ENCODE assay signal across 11 cellular contexts in the genomic region with DNA sequence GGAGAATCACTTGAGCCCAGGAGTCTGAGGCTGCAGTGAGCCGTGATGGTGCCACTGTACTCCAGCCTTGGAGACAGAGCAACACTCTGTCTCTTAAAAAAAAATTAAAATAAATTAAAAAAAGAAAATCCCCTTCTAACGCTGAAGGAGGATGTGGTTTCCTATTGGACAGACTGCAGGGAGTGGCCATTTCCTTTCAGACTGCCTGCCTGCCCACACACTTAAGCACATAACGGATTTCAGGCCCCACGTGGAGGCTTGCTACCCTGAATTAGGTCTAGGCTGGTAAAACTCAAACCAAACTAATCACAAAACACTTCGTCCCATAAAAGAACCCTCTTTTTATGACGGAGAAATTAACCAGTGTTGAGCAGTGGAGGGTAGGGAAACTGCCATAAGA. TPM values are rescaled to one million over a fixed set of nuclear protein-coding genes. Genes with fewer than 3 reads are reported as not detected.
DNase-seq lines count a peak whose midpoint lies in the region; ATAC-seq and TF ChIP-seq lines count a peak whose summit lies in the region.
"Had no signal": no experiment of that assay in that cellular context is flagged by ENCODE, and none has a peak within 500 bp of the region (broad histone marks: within the 10 kb centered on the region; RNA-seq: fewer than 3 reads in every experiment).

No MANE protein-coding gene starts in this region.

- H3K27ac ChIP-seq in right cardiac atrium (ENCODE audit: low read length), result no peak overlapping the region
- H3K27ac ChIP-seq in esophagus muscularis mucosa (replicated peaks in 1 of 4), result no peak overlapping the region
- H3K27ac ChIP-seq: thoracic aorta had no signal

- no peaks in the 10 kb centered on the region for H3K27me3 Mint-ChIP-seq in activated naive CD8-positive, alpha-beta T cell treated with anti-CD3 and anti-CD28 coated beads for 36 hours

- H3K4me3 ChIP-seq in GM12865 (ENCODE audit: low read depth, low read length), result no peak overlapping the region
- no peak overlapping the region for H3K4me3 ChIP-seq in right cardiac atrium (ENCODE audit: low read length)
- no peak overlapping the region for H3K4me3 ChIP-seq in esophagus muscularis mucosa
- H3K4me3 ChIP-seq: thoracic aorta had no signal

- TF ChIP-seq EP300 in esophagus muscularis mucosa (IDR thresholded peaks at IDR 0.05), result no peak

- peaks cover 11% of the 10 kb centered on the region for H3K4me1 Mint-ChIP-seq in activated naive CD8-positive, alpha-beta T cell treated with anti-CD3 and anti-CD28 coated beads for 36 hours

- H3K27me3 ChIP-seq in right cardiac atrium (ENCODE audit: control insufficient read depth, insufficient read depth), result no peaks in the 10 kb centered on the region
- H3K27me3 ChIP-seq in esophagus muscularis mucosa, result peaks cover 0 to 27% (median 0%) of the 10 kb centered on the region in 4 donors

- intact Hi-C loops in right cardiac atrium (cut with DNase I), result no loop called here
- intact Hi-C loops in esophagus muscularis mucosa (cut with DNase I), result no loop called here

- no peak overlapping the region for H3K4me3 Mint-ChIP-seq in activated naive CD8-positive, alpha-beta T cell treated with anti-CD3 and anti-CD28 coated beads for 36 hours

- no peak for TF ChIP-seq POLR2A in esophagus muscularis mucosa (IDR thresholded peaks at IDR 0.05; ENCODE audit: low read depth)

- TF ChIP-seq CTCF in GM12865 (IDR thresholded peaks at IDR 0.05; ENCODE audit: insufficient read depth, low read depth, low read length, missing control alignments) (no peak), esophagus muscularis mucosa (IDR thresholded peaks at IDR 0.05) (no peak)

- DNase-seq in GM12865 (ENCODE audit: low read depth), result peak; percentile 43
- DNase-seq in activated naive CD8-positive, alpha-beta T cell treated with anti-CD3 and anti-CD28 coated beads for 36 hours, result peak; percentile 23
- no peak for DNase-seq in right cardiac atrium
- DNase-seq in NCI-H2171 treated with DMSO at 0.1 percent for 48 hours (lab: John Stamatoyannopoulos, UW), result no peak
- no peak for DNase-seq in esophagus muscularis mucosa (ENCODE audit: extremely low spot score)
- DNase-seq: kidney glomerular epithelial cell had no signal

- ATAC-seq in GM19467 (IDR thresholded peaks at IDR 0.05; ENCODE audit: unreplicated experiment) (peak; percentile 86), HG03460 (IDR thresholded peaks at IDR 0.05; ENCODE audit: unreplicated experiment) (peak; percentile 79), right cardiac atrium (no peak), GM21529 (IDR thresholded peaks at IDR 0.05; ENCODE audit: unreplicated experiment) (no peak)

- H3K27ac Mint-ChIP-seq in activated naive CD8-positive, alpha-beta T cell treated with anti-CD3 and anti-CD28 coated beads for 36 hours, result peak overlapping the region; percentile 42

- no peaks in the 10 kb centered on the region for H3K36me3 ChIP-seq in esophagus muscularis mucosa
- H3K36me3 ChIP-seq: thoracic aorta had no signal

- no peaks in the 10 kb centered on the region for H3K9me3 Mint-ChIP-seq in activated naive CD8-positive, alpha-beta T cell treated with anti-CD3 and anti-CD28 coated beads for 36 hours

- 48% methylated on average over 6 of the region's 6 CpGs for WGBS in right cardiac atrium
- WGBS in esophagus muscularis mucosa, result 65% methylated on average over 6 of the region's 6 CpGs

- H3K4me1 ChIP-seq in right cardiac atrium (ENCODE audit: control insufficient read depth, insufficient read depth, low read length) (no peaks in the 10 kb centered on the region), esophagus muscularis mucosa (no peaks in the 10 kb centered on the region)

- H3K9me3 ChIP-seq in right cardiac atrium (ENCODE audit: control insufficient read depth, low read length) (no peaks in the 10 kb centered on the region), esophagus muscularis mucosa (no peaks in the 10 kb centered on the region)
- H3K9me3 ChIP-seq: thoracic aorta had no signal

- no peaks in the 10 kb centered on the region for H3K36me3 Mint-ChIP-seq in activated naive CD8-positive, alpha-beta T cell treated with anti-CD3 and anti-CD28 coated beads for 36 hours

RNA-seq across cellular contexts. Expression of a gene that starts 34.0 kb away (rescaled TPM):
- total RNA-seq in activated naive CD8-positive, alpha-beta T cell treated with anti-CD3 and anti-CD28 coated beads for 36 hours, result 1 to 10 TPM; 8.4 to 8.8 TPM
- total RNA-seq in right cardiac atrium (1 to 10 TPM in 2 of 4 donors, under 1 TPM in 2; 0.76 to 1.7 (median 0.95) TPM), esophagus muscularis mucosa (under 1 TPM in 3 of 4 donors, not detected in 1; 0.19 to 0.46 (median 0.33) TPM)
- 1.4 TPM for polyA plus RNA-seq in right cardiac atrium
- total RNA-seq: OCI-LY7, thoracic aorta had no signal

Comparison
In these comparisons a context has a peak if more than half of its experiments do, and no peak if none do; other contexts are left out.
1. DNase-seq: peak in GM12865 (single experiment) and activated naive CD8-positive, alpha-beta T cell treated with anti-CD3 and anti-CD28 coated beads for 36 hours (single experiment); none in right cardiac atrium (0 of 3), NCI-H2171 treated with DMSO at 0.1 percent for 48 hours (single experiment) and esophagus muscularis mucosa (single experiment).
2. ATAC-seq: peak in GM19467 (single experiment) and HG03460 (single experiment); none in right cardiac atrium (0 of 2) and GM21529 (single experiment).